16 cellular contexts compared by ENCODE assay signal in the genomic region with DNA sequence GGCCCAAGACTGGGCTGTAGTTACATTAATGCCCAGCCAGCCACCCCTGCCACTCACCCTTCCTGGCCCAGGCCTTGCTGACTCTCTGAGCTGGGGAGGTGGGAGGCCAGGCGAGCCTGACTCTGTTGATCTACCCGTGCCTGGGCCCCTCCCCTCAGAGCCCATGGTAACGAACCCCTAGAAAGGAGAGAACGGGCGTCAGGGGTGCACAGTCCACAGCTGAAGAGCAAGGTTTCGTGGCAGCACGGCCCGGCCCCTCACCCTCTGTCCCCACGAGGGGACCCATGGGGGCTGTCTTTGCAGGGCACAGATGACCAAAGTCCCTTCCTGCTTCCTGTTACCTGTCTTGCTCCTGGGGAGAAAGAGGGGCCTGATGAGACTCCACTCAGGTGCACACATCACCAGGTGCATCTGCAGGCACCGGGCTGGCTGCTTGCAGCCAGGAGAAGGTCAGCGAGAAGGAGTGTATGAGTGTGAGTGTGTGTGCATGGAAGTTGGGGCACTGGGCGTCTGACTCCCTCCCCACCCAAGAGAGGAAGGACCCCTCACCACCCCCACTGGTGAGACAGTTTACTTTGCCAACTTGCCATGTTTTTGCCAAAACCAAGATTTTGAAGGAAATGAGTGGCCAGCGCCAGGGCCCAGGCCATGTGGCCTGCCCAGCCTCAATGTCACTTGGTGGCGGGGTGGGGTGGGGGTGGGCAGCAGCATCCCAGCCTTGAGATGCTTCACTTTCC.
DNase-seq lines count a peak whose midpoint lies in the region; ATAC-seq, FAIRE-seq and TF ChIP-seq lines count a peak whose summit lies in the region.
"Had no signal": no experiment of that assay in that cellular context is flagged by ENCODE, and none has a peak within 500 bp of the region (broad histone marks: within the 10 kb centered on the region; RNA-seq: fewer than 3 reads in every experiment).

No MANE protein-coding gene starts in this region.

- H3K79me2 ChIP-seq in PC-9 (ENCODE audit: low read depth) (no peaks in the 10 kb centered on the region), endothelial cell of umbilical vein (ENCODE audit: control insufficient read depth, insufficient read depth, low read length) (no peaks in the 10 kb centered on the region)

- no peak for TF ChIP-seq EP300 in sigmoid colon (IDR thresholded peaks at IDR 0.05)

- no peak for FAIRE-seq in endothelial cell of umbilical vein (lab: Jason Lieb, UNC)

- no peaks in the 10 kb centered on the region for H3K27me3 Mint-ChIP-seq in activated CD4-positive, alpha-beta T cell treated with anti-CD3 and anti-CD28 coated beads, Interleukin-2, amount 10 ng/mL, durations not matched to agents 7 days and 5 days
- H3K27me3 Mint-ChIP-seq: naive thymus-derived CD4-positive, alpha-beta T cell had no signal

- H3K36me3 ChIP-seq in PC-9 (ENCODE audit: low read depth) (no peaks in the 10 kb centered on the region), endothelial cell of umbilical vein (ENCODE audit: control insufficient read depth in 2 of 2, extremely low read depth in 1 of 2, insufficient read depth in 2 of 2, low read length in 2 of 2) (peaks cover 0 to 4% of the 10 kb centered on the region in 2 experiments), sigmoid colon (peaks cover 4 to 56% (median 32%) of the 10 kb centered on the region in 4 donors), right atrium auricular region (peaks cover 17% of the 10 kb centered on the region)

- H3K9me1 ChIP-seq in endothelial cell of umbilical vein (replicated peaks; ENCODE audit: control insufficient read depth, extremely low read depth, insufficient read depth, low read length) = no peaks in the 10 kb centered on the region

- no peak overlapping the region for H3K27ac ChIP-seq in PC-9
- H3K27ac ChIP-seq in endothelial cell of umbilical vein (ENCODE audit: insufficient read depth, low read depth, low read length) = no peak overlapping the region
- H3K27ac ChIP-seq in sigmoid colon = no peak overlapping the region
- H3K27ac ChIP-seq in right atrium auricular region = no peak overlapping the region
- H3K27ac ChIP-seq: heart right ventricle had no signal

- peaks cover 9% of the 10 kb centered on the region for H3K4me1 Mint-ChIP-seq in activated CD4-positive, alpha-beta T cell treated with anti-CD3 and anti-CD28 coated beads, Interleukin-2, amount 10 ng/mL, durations not matched to agents 7 days and 5 days

- H3K27ac Mint-ChIP-seq in activated CD4-positive, alpha-beta T cell treated with anti-CD3 and anti-CD28 coated beads, Interleukin-2, amount 10 ng/mL, durations not matched to agents 7 days and 5 days = no peak overlapping the region

- no peak for TF ChIP-seq CTCF in PC-9 (conservative IDR thresholded peaks at IDR 0.05)
- no peak for TF ChIP-seq CTCF in endothelial cell of umbilical vein (IDR thresholded peaks at IDR 0.05; ENCODE audit: extremely low read depth in 1 of 2, insufficient read depth in 1 of 2, low read depth in 1 of 2, low read length in 2 of 2)
- TF ChIP-seq CTCF in sigmoid colon (IDR thresholded peaks at IDR 0.05) = no peak
- no peak for TF ChIP-seq CTCF in right atrium auricular region (IDR thresholded peaks at IDR 0.05)

- peaks cover 35% of the 10 kb centered on the region for H3K36me3 Mint-ChIP-seq in activated CD4-positive, alpha-beta T cell treated with anti-CD3 and anti-CD28 coated beads, Interleukin-2, amount 10 ng/mL, durations not matched to agents 7 days and 5 days (ENCODE audit: low read depth)

- no peak overlapping the region for H3K9ac ChIP-seq in endothelial cell of umbilical vein (replicated peaks; ENCODE audit: extremely low read depth, insufficient read depth, low read length)

- no peak overlapping the region for H3K4me2 ChIP-seq in PC-9
- H3K4me2 ChIP-seq in endothelial cell of umbilical vein (ENCODE audit: insufficient read depth, low read length) = no peak overlapping the region

- H4K20me1 ChIP-seq in PC-9 (ENCODE audit: insufficient read depth) (no peaks in the 10 kb centered on the region; the same call in 1 of the 2 replicates), endothelial cell of umbilical vein (replicated peaks; ENCODE audit: control insufficient read depth, extremely low read depth, insufficient read depth, low read length) (no peaks in the 10 kb centered on the region)

- TF ChIP-seq POLR2A in endothelial cell of umbilical vein (IDR thresholded peaks at IDR 0.05; ENCODE audit: low read depth, low read length) = no peak
- TF ChIP-seq POLR2A in sigmoid colon (IDR thresholded peaks at IDR 0.05) = no peak

- H3K9me2 ChIP-seq in PC-9 (ENCODE audit: insufficient read depth) = no peaks in the 10 kb centered on the region

- BruUV-seq in PC-9 (replicated peaks; lab: Mats Ljungman, UMichigan) = TSS peak; percentile 24
- TSS peak; percentile 49 for BruUV-seq in endothelial cell of umbilical vein (replicated peaks; lab: Mats Ljungman, UMichigan)

- no peaks in the 10 kb centered on the region for H3K4me1 ChIP-seq in PC-9 (replicated peaks; ENCODE audit: insufficient read depth)
- peaks cover 3% of the 10 kb centered on the region for H3K4me1 ChIP-seq in endothelial cell of umbilical vein (ENCODE audit: control insufficient read depth, extremely low read depth, insufficient read depth, low read length)
- peaks cover 0 to 6% (median under 1%) of the 10 kb centered on the region in 4 donors for H3K4me1 ChIP-seq in sigmoid colon
- peaks cover 0 to 3% of the 10 kb centered on the region in 2 donors for H3K4me1 ChIP-seq in right atrium auricular region

- POLR2A ChIA-PET in activated CD4-positive, alpha-beta T cell treated with anti-CD3 and anti-CD28 coated beads, Interleukin-2, amount 10 ng/mL, durations not matched to agents 7 days and 5 days (lab: Charles Lee) = no interaction called here
- POLR2A ChIA-PET in PC-9 (lab: Charles Lee; ENCODE audit: unreplicated experiment) = no interaction called here
- POLR2A ChIA-PET in endothelial cell of umbilical vein (lab: Charles Lee) = no interaction called here

- dilution Hi-C loops in endothelial cell of umbilical vein (cut with MboI; ENCODE audit: extremely low pct_ligation_motif_present, low sequenced_read_pairs) = no loop called here

- no peaks in the 10 kb centered on the region for H3K27me3 ChIP-seq in PC-9 (ENCODE audit: insufficient read depth, low read depth)
- H3K27me3 ChIP-seq in endothelial cell of umbilical vein (ENCODE audit: control insufficient read depth in 2 of 2, insufficient read depth in 2 of 2, low read length in 2 of 2) = no peaks in the 10 kb centered on the region
- H3K27me3 ChIP-seq in sigmoid colon = no peaks in the 10 kb centered on the region
- no peaks in the 10 kb centered on the region for H3K27me3 ChIP-seq in right atrium auricular region
- H3K27me3 ChIP-seq: heart right ventricle had no signal

- H2AFZ ChIP-seq in PC-9 (no peak overlapping the region), endothelial cell of umbilical vein (ENCODE audit: low read depth, low read length) (no peak overlapping the region)

- whole genome bisulfite sequencing in sigmoid colon, 2 donors = 92 to 94% methylated on average over 14 of the region's 14 CpGs

- DNase-seq in activated CD4-positive, alpha-beta T cell treated with anti-CD3 and anti-CD28 coated beads, Interleukin-2, amount 10 ng/mL, durations not matched to agents 7 days and 5 days = peak; percentile 6
- DNase-seq in activated CD4-positive, alpha-beta T cell treated with anti-CD3 and anti-CD28 coated beads for 1 hour = no peak
- DNase-seq in PC-9 (no peak), endothelial cell of umbilical vein (ENCODE audit: low read depth, low spot score) (no peak), sigmoid colon (peak; percentile 56), right atrium auricular region (ENCODE audit: low spot score) (no peak), DMS53 (lab: John Stamatoyannopoulos, UW) (no peak)
- DNase-seq: GOT3; heart right ventricle; NCI-H1694; NCI-H524; stimulated activated CD4-positive, alpha-beta T cell treated with anti-CD3 and anti-CD28 coated beads, Interleukin-4, amount 100 ng/mL, for 4 hours; stimulated activated naive CD4-positive, alpha-beta T cell treated with Interleukin-2 at 50 U/mL for 16 hours had no signal

- H3K9me3 ChIP-seq in PC-9 (ENCODE audit: insufficient read depth, low read depth) = no peaks in the 10 kb centered on the region
- no peaks in the 10 kb centered on the region for H3K9me3 ChIP-seq in endothelial cell of umbilical vein (replicated peaks; ENCODE audit: control insufficient read depth, insufficient read depth, low read length)
- H3K9me3 ChIP-seq in sigmoid colon = no peaks in the 10 kb centered on the region
- H3K9me3 ChIP-seq in right atrium auricular region = no peaks in the 10 kb centered on the region
- H3K9me3 ChIP-seq: heart right ventricle had no signal

- ATAC-seq in HG02642 (IDR thresholded peaks at IDR 0.05; ENCODE audit: poor library complexity, unreplicated experiment) = no peak
- ATAC-seq: heart right ventricle; naive thymus-derived CD4-positive, alpha-beta T cell; right cardiac atrium had no signal

- no peaks in the 10 kb centered on the region for H3K9me3 Mint-ChIP-seq in activated CD4-positive, alpha-beta T cell treated with anti-CD3 and anti-CD28 coated beads, Interleukin-2, amount 10 ng/mL, durations not matched to agents 7 days and 5 days

- intact Hi-C loops in PC-9 (cut with micrococcal nuclease; ENCODE audit: unreplicated experiment) (no loop called here), endothelial cell of umbilical vein (cut with micrococcal nuclease) (loop anchor here (5.0 kb wide), 1 partner anchor 243 kb away; no protein-coding TSS in a partner anchor), sigmoid colon (cut with DNase I) (loop anchor here (10.0 kb wide), 1 partner anchor 405 kb away; no protein-coding TSS in a partner anchor)

- no peak overlapping the region for H3K4me3 Mint-ChIP-seq in activated CD4-positive, alpha-beta T cell treated with anti-CD3 and anti-CD28 coated beads, Interleukin-2, amount 10 ng/mL, durations not matched to agents 7 days and 5 days

- CTCF ChIA-PET in activated CD4-positive, alpha-beta T cell treated with anti-CD3 and anti-CD28 coated beads, Interleukin-2, amount 10 ng/mL, durations not matched to agents 7 days and 5 days (lab: Charles Lee) = interaction anchor here (1.0 kb wide), 1 partner anchor 63 kb away, joined by 3 read pairs; no protein-coding TSS in a partner anchor
- CTCF ChIA-PET in PC-9 (lab: Charles Lee) = no interaction called here
- CTCF ChIA-PET in endothelial cell of umbilical vein (lab: Charles Lee) = interaction anchor here (1.1 to 1.8 kb wide), 2 partner anchors 70 to 99 kb away, joined by 5 read pairs; no protein-coding TSS in a partner anchor

- H3F3A ChIP-seq in PC-9 (ENCODE audit: insufficient read depth, low read depth) = no peaks in the 10 kb centered on the region

- H3K4me3 ChIP-seq in PC-9 (no peak overlapping the region), endothelial cell of umbilical vein (replicated peaks in 1 of 3; ENCODE audit: insufficient read depth in 1 of 3, low read depth in 1 of 3, low read length in 3 of 3) (no peak overlapping the region), sigmoid colon (no peak overlapping the region), right atrium auricular region (no peak overlapping the region)
- H3K4me3 ChIP-seq: heart right ventricle had no signal

TF ChIP-seq in endothelial cell of umbilical vein, 7 proteins besides CTCF, POLR2A, EP300 and RAD21 (continues in another document):
- TF ChIP-seq JUN (IDR thresholded peaks at IDR 0.05; ENCODE audit: borderline replicate concordance, insufficient read depth, insufficient read length, low read depth) (no peak), GATA2 (IDR thresholded peaks at IDR 0.05; ENCODE audit: insufficient read depth, insufficient read length, low read depth, low read length) (no peak)

Comparison
In these comparisons a context has a peak if more than half of its experiments do, and no peak if none do; other contexts are left out.
1. DNase-seq: peak in activated CD4-positive, alpha-beta T cell treated with anti-CD3 and anti-CD28 coated beads, Interleukin-2, amount 10 ng/mL, durations not matched to agents 7 days and 5 days (single experiment) and sigmoid colon (single experiment); none in activated CD4-positive, alpha-beta T cell treated with anti-CD3 and anti-CD28 coated beads for 1 hour (single experiment), PC-9 (0 of 2), endothelial cell of umbilical vein (single experiment), right atrium auricular region (single experiment) and DMS53 (single experiment).